ENCODE assay signal across 8 cellular contexts in the genomic region with DNA sequence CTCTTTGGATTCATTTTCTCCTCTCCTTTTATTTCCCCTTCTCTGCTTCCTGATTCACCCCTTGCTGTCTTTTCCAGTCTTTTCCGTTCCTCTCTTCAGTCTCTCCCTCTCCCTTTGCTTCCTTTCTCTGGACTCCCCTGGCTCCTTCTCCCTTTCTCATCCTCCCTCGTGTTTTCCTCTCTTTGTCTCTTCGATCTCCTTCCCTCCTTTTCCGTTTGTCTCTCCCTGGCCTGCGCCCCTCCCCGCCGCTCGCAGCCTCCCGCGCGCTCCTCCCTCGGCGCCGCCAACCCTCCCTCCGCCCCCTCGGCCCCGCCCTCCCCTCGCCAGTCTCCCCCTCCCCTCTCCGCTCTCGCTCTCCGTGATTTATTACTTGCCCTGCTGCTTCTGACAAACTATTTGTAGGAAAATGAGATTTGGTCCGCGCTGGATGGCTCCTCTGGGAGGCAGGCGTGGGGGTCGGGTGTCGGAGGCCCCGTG. TPM values are rescaled to one million over a fixed set of nuclear protein-coding genes. Genes with fewer than 3 reads are reported as not detected.
DNase-seq lines count a peak whose midpoint lies in the region; ATAC-seq and TF ChIP-seq lines count a peak whose summit lies in the region.

No MANE protein-coding gene starts in this region.

- H3K9me3 Mint-ChIP-seq in activated B cell treated with CpG ODN at 0.5 μM for 24 hours: no peaks in the 10 kb centered on the region

- WGBS in liver: under 1% methylated on average over 27 of the region's 27 CpGs

- peak overlapping the region in 1 of 2 donors; percentile 49 for H3K9ac ChIP-seq in liver (ENCODE audit: low read depth in 1 of 2, low read length in 2 of 2)

- TF ChIP-seq CTCF in activated B cell treated with CpG ODN at 0.5 μM for 24 hours (IDR thresholded peaks at IDR 0.05): no peak
- TF ChIP-seq CTCF in coronary artery (IDR thresholded peaks at IDR 0.05): no peak
- TF ChIP-seq CTCF in liver (IDR thresholded peaks at IDR 0.05; ENCODE audit: low read depth, low read length, missing input control): no peak

- H3K9me3 ChIP-seq in liver (ENCODE audit: control insufficient read depth in 4 of 4, low read length in 3 of 4): no peaks in the 10 kb centered on the region

- H3K27ac ChIP-seq in coronary artery (peak overlapping the region in 1 of 2 donors; percentile 65), liver (ENCODE audit: low read depth in 1 of 2, low read length in 2 of 2) (peak overlapping the region; percentile 61 to 63)

- peak overlapping the region; percentile 64 for H3K4me3 Mint-ChIP-seq in activated B cell treated with CpG ODN at 0.5 μM for 24 hours

- TF ChIP-seq RAD21 in liver (IDR thresholded peaks at IDR 0.05): no peak

- POLR2A ChIA-PET in activated B cell treated with CpG ODN at 0.5 μM for 24 hours (lab: Charles Lee): no interaction called here

- H3K36me3 Mint-ChIP-seq in activated B cell treated with CpG ODN at 0.5 μM for 24 hours (ENCODE audit: low read depth): no peaks in the 10 kb centered on the region

- peak overlapping the region; percentile 68 for H3K4me3 ChIP-seq in coronary artery
- peak overlapping the region in 2 of 3 donors; percentile 53 to 61 for H3K4me3 ChIP-seq in liver (ENCODE audit: low read depth in 1 of 3, low read length in 3 of 3)

- peaks cover 11% of the 10 kb centered on the region for H3K4me1 Mint-ChIP-seq in activated B cell treated with CpG ODN at 0.5 μM for 24 hours

- peak; percentile 48 for ATAC-seq in GM18868 (IDR thresholded peaks at IDR 0.05; ENCODE audit: unreplicated experiment)
- ATAC-seq in activated B cell treated with CpG ODN at 0.5 μM for 24 hours (ENCODE audit: low read depth): peak; percentile 60
- no peak for ATAC-seq in GM19395 (IDR thresholded peaks at IDR 0.05; ENCODE audit: unreplicated experiment)

- CTCF ChIA-PET in activated B cell treated with CpG ODN at 0.5 μM for 24 hours (lab: Charles Lee): no interaction called here

- DNase-seq in NCI-H2107 (lab: John Stamatoyannopoulos, UW) (peak; percentile 19), activated B cell treated with CpG ODN at 0.5 μM for 24 hours (no peak), coronary artery (ENCODE audit: low spot score) (no peak), AML-193 (lab: John Stamatoyannopoulos, UW) (no peak)
- peak in 2 of 3 donors; percentile 7 to 38 for DNase-seq in stimulated activated CD4-positive, alpha-beta T cell treated with anti-CD3 and anti-CD28 coated beads, TNF-alpha, amount 100 ng/mL, for 1 hour (ENCODE audit: low read depth in 3 of 3, low spot score in 1 of 3)

- H3K36me3 ChIP-seq in liver (ENCODE audit: control insufficient read depth in 4 of 4, insufficient read depth in 3 of 4, low read depth in 1 of 4, low read length in 3 of 4): no peaks in the 10 kb centered on the region

- H3K27ac Mint-ChIP-seq in activated B cell treated with CpG ODN at 0.5 μM for 24 hours: no peak overlapping the region

- peaks cover 32% of the 10 kb centered on the region for H3K27me3 Mint-ChIP-seq in activated B cell treated with CpG ODN at 0.5 μM for 24 hours

- no peaks in the 10 kb centered on the region for H3K27me3 ChIP-seq in liver (ENCODE audit: control insufficient read depth in 4 of 4, insufficient read depth in 4 of 4, low read length in 3 of 4)

- H3K4me1 ChIP-seq in liver (ENCODE audit: control insufficient read depth in 4 of 4, insufficient read depth in 4 of 4, low read length in 3 of 4): peaks cover 4 to 25% (median 16%) of the 10 kb centered on the region in 4 donors

- intact Hi-C loops in activated B cell treated with CpG ODN at 0.5 μM for 24 hours (cut with micrococcal nuclease): no loop called here

TF ChIP-seq in liver, 16 proteins besides CTCF, POLR2A, EP300 and RAD21:
- TF ChIP-seq NR2F2 (IDR thresholded peaks at IDR 0.05): no peak
TF ChIP-seq in liver: peak in this region for 0.

RNA-seq across cellular contexts. Expression of gene PAX8, which starts 46.0 kb away (rescaled TPM):
- total RNA-seq in activated B cell treated with CpG ODN at 0.5 μM for 24 hours: 0.39 and 0.71 TPM in 2 replicates
- under 1 TPM; 0.09 to 0.17 TPM for total RNA-seq in liver
- under 1 TPM; 0.50 to 0.85 TPM for polyA plus RNA-seq in liver

Comparison
In these comparisons a context has a peak if more than half of its experiments do, and no peak if none do; other contexts are left out.
1. DNase-seq: peak in NCI-H2107 (single experiment) and stimulated activated CD4-positive, alpha-beta T cell treated with anti-CD3 and anti-CD28 coated beads, TNF-alpha, amount 100 ng/mL, for 1 hour (2 of 3); none in activated B cell treated with CpG ODN at 0.5 μM for 24 hours (single experiment), coronary artery (single experiment) and AML-193 (0 of 2).